In the genomic region with DNA sequence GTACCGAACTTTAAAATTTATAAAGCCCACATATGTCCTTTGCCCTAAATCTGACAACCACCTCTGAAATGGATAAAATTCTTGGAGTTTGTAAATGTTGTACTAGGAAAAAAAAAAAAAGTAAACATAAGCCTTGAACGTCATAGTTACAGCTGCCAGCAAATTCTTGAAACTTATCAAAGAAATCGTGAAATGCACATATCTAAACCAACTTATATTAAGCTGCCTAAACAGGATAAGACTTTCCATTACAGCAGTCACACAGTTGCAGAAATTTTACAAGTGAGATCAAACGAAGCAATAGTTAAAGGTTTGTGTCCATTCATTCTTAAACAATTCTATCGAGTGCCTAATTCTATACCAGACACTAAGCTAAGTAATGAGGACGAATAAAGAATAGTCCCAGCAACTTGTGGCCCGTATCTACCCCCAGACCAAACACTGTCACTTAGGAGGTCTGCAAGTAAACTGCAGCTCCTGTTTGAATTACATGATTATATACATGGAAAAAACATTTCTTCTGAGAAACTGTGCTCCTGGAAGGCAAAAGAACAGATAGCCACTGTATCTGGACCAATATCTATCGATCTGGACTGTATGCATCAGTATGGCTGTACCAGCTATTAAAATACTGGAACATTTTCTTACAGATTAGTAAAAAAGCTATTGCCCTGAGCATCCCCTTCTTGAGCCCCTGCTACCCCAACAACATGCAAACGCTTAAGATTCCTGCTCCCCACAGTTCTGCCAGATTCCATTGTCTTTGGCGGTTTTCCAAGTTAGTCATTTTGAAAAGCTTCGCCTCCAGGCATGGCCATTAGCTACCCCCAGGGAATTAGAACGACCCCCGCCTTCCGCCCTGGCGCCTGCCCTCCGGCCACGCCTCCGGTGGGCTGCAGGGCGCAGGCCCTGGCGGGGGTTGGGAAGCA, we compare ENCODE assay signal across 8 cellular contexts. TPM values are rescaled to one million over a fixed set of nuclear protein-coding genes. Genes with fewer than 3 reads are reported as not detected.
DNase-seq lines count a peak whose midpoint lies in the region; ATAC-seq and TF ChIP-seq lines count a peak whose summit lies in the region.

No MANE protein-coding gene starts in this region.

- H3K27ac ChIP-seq in dorsolateral prefrontal cortex, result peak overlapping the region in 54 of 59 donors; percentile 2 to 89 (median 67)

- peaks cover 25% of the 10 kb centered on the region for H3K4me1 Mint-ChIP-seq in mesothelial cell of epicardium

- no peak for ATAC-seq in HG02763 (IDR thresholded peaks at IDR 0.05; ENCODE audit: unreplicated experiment)
- no peak for ATAC-seq in GM21423 (IDR thresholded peaks at IDR 0.05; ENCODE audit: unreplicated experiment)

- no peaks in the 10 kb centered on the region for H3K27me3 Mint-ChIP-seq in mesothelial cell of epicardium (ENCODE audit: low read depth)

- DNase-seq in EL (peak; percentile 87), NCI-H226 (peak; percentile 64), dorsolateral prefrontal cortex (peak in 2 of 10 donors; percentile 3 to 39), mesothelial cell of epicardium (ENCODE audit: low spot score in 2 of 2, unreplicated experiment in 2 of 2) (peak in 1 of 2 experiments; percentile 61)
- DNase-seq in stimulated activated naive CD4-positive, alpha-beta T cell treated with Interleukin-2 at 50 U/mL for 16 hours (lab: John Stamatoyannopoulos, UW), result no peak
- no peak for DNase-seq in stimulated activated CD4-positive, alpha-beta T cell treated with anti-CD3 and anti-CD28 coated beads, Interleukin-4, amount 100 ng/mL, for 1 hour

- H3K36me3 Mint-ChIP-seq in mesothelial cell of epicardium, result no peaks in the 10 kb centered on the region

- no peaks in the 10 kb centered on the region for H3K9me3 Mint-ChIP-seq in mesothelial cell of epicardium

- H3K4me3 ChIP-seq in dorsolateral prefrontal cortex, result peak overlapping the region; percentile 13 to 65 (median 49)

- no peaks in the 10 kb centered on the region for H3K27me3 ChIP-seq in dorsolateral prefrontal cortex

- no peak for TF ChIP-seq CTCF in dorsolateral prefrontal cortex (IDR thresholded peaks at IDR 0.05 in 54 of 56, conservative IDR thresholded peaks at IDR 0.05 in 2 of 56; ENCODE audit: low read depth in 1 of 56, partially characterized antibody in 56 of 56)
- TF ChIP-seq CTCF in mesothelial cell of epicardium (IDR thresholded peaks at IDR 0.05; ENCODE audit: unreplicated experiment), result no peak

- peak overlapping the region; percentile 49 for H3K4me3 Mint-ChIP-seq in mesothelial cell of epicardium

- intact Hi-C loops in dorsolateral prefrontal cortex (cut with DNase I), result no loop called here

- peak overlapping the region; percentile 96 for H3K27ac Mint-ChIP-seq in mesothelial cell of epicardium

RNA-seq across cellular contexts. Expression of a gene that starts 3.4 kb away (rescaled TPM):
- total RNA-seq in dorsolateral prefrontal cortex (10 to 100 TPM; 24.3 to 40.0 (median 31.6) TPM), mesothelial cell of epicardium (39.8 to 42.3 TPM (median 40.2 TPM) in 3 replicates)

Comparison
In these comparisons a context has a peak if more than half of its experiments do, and no peak if none do; other contexts are left out.
1. DNase-seq: peak in EL (single experiment) and NCI-H226 (single experiment); none in stimulated activated naive CD4-positive, alpha-beta T cell treated with Interleukin-2 at 50 U/mL for 16 hours (single experiment) and stimulated activated CD4-positive, alpha-beta T cell treated with anti-CD3 and anti-CD28 coated beads, Interleukin-4, amount 100 ng/mL, for 1 hour (single experiment).